8 cellular contexts compared by ENCODE assay signal in genomic region chr13:110915057-110915873, GRCh38. TPM values are rescaled to one million over a fixed set of nuclear protein-coding genes. Genes with fewer than 3 reads are reported as not detected.
DNase-seq lines count a peak whose midpoint lies in the region; ATAC-seq and TF ChIP-seq lines count a peak whose summit lies in the region.

Gene ANKRD10 (minus strand): TSS chr13:110915069. CDS start chr13:110914934, 135 bp downstream.

- ATAC-seq in CD4-positive, CD25-positive, alpha-beta regulatory T cell (ENCODE audit: low read depth in 2 of 2): peak; percentile 75 to 77
- ATAC-seq in GM19397 (IDR thresholded peaks at IDR 0.05; ENCODE audit: unreplicated experiment) (peak; percentile 72), HG03571 (IDR thresholded peaks at IDR 0.05; ENCODE audit: unreplicated experiment) (peak; percentile 74)

- H3K27me3 Mint-ChIP-seq in CD4-positive, CD25-positive, alpha-beta regulatory T cell: peaks cover under 1% of the 10 kb centered on the region

- peak within 1 kb of the TSS; percentile 96 for H3K4me3 ChIP-seq in CD4-positive, CD25-positive, alpha-beta regulatory T cell (ENCODE audit: low read depth, low read length)
- peak within 1 kb of the TSS; percentile 69 to 87 (median 78) for H3K4me3 ChIP-seq in liver (ENCODE audit: low read depth in 1 of 3, low read length in 3 of 3)

- peak within 1 kb of the TSS; percentile 90 to 98 (median 94) for H3K4me3 Mint-ChIP-seq in CD4-positive, CD25-positive, alpha-beta regulatory T cell

- peaks cover 38 to 50% (median 43%) of the 10 kb centered on the region in 4 donors for H3K4me1 Mint-ChIP-seq in CD4-positive, CD25-positive, alpha-beta regulatory T cell

- no peaks in the 10 kb centered on the region for H3K9me3 ChIP-seq in CD4-positive, CD25-positive, alpha-beta regulatory T cell (ENCODE audit: control insufficient read depth in 2 of 2, low read length in 2 of 2)
- H3K9me3 ChIP-seq in liver (ENCODE audit: control insufficient read depth in 4 of 4, low read length in 3 of 4): no peaks in the 10 kb centered on the region

- H3K4me1 ChIP-seq in CD4-positive, CD25-positive, alpha-beta regulatory T cell (ENCODE audit: control insufficient read depth, insufficient read depth, low read length, poor library complexity, severe bottlenecking): peaks cover 39% of the 10 kb centered on the region
- H3K4me1 ChIP-seq in liver (ENCODE audit: control insufficient read depth in 4 of 4, insufficient read depth in 4 of 4, low read length in 3 of 4): peaks cover 8 to 33% (median 15%) of the 10 kb centered on the region in 4 donors

- peak; percentile 91 to 96 (median 91) for DNase-seq in CD4-positive, CD25-positive, alpha-beta regulatory T cell
- DNase-seq in NCI-H774 (lab: John Stamatoyannopoulos, UW): peak; percentile 100
- DNase-seq in activated CD4-positive, alpha-beta T cell treated with anti-CD3 and anti-CD28 coated beads, Interleukin-2, amount 50 U/mL, for 4 hours: peak; percentile 87 to 88
- peak; percentile 99 for DNase-seq in dermis blood vessel endothelial cell
- peak; percentile 97 for DNase-seq in stimulated activated CD4-positive, alpha-beta T cell treated with anti-CD3 and anti-CD28 coated beads, Interleukin-4, amount 100 ng/mL, for 24 hours

- H3K9me3 Mint-ChIP-seq in CD4-positive, CD25-positive, alpha-beta regulatory T cell: no peaks in the 10 kb centered on the region

- peak within 1 kb of the TSS; percentile 89 to 96 (median 95) for H3K27ac Mint-ChIP-seq in CD4-positive, CD25-positive, alpha-beta regulatory T cell

- H3K27me3 ChIP-seq in CD4-positive, CD25-positive, alpha-beta regulatory T cell (ENCODE audit: control insufficient read depth, insufficient read depth, low read length): no peaks in the 10 kb centered on the region
- H3K27me3 ChIP-seq in liver (ENCODE audit: control insufficient read depth in 4 of 4, insufficient read depth in 4 of 4, low read length in 3 of 4): no peaks in the 10 kb centered on the region

- peaks cover 2% of the 10 kb centered on the region for H3K36me3 ChIP-seq in CD4-positive, CD25-positive, alpha-beta regulatory T cell (ENCODE audit: control insufficient read depth, insufficient read depth, low read length)
- H3K36me3 ChIP-seq in liver (ENCODE audit: control insufficient read depth in 4 of 4, insufficient read depth in 3 of 4, low read depth in 1 of 4, low read length in 3 of 4): no peaks in the 10 kb centered on the region

- H3K36me3 Mint-ChIP-seq in CD4-positive, CD25-positive, alpha-beta regulatory T cell: no peaks in the 10 kb centered on the region

- WGBS in liver: under 1% methylated on average over 81 of the region's 81 CpGs

- H3K27ac ChIP-seq in CD4-positive, CD25-positive, alpha-beta regulatory T cell (ENCODE audit: insufficient read depth, low read length, poor library complexity, severe bottlenecking): peak within 1 kb of the TSS; percentile 90
- H3K27ac ChIP-seq in liver (ENCODE audit: low read depth in 1 of 2, low read length in 2 of 2): peak within 1 kb of the TSS; percentile 99 to 100

- H3K9ac ChIP-seq in liver (ENCODE audit: low read depth in 1 of 2, low read length in 2 of 2): peak within 1 kb of the TSS; percentile 96 to 98

- peak; percentile 68 to 73 for TF ChIP-seq RAD21 in liver (IDR thresholded peaks at IDR 0.05)

- peak; percentile 91 for TF ChIP-seq CTCF in liver (IDR thresholded peaks at IDR 0.05; ENCODE audit: low read depth, low read length, missing input control)

TF ChIP-seq in liver, 16 proteins besides CTCF, POLR2A, EP300 and RAD21:
- TF ChIP-seq HNF4A (conservative IDR thresholded peaks at IDR 0.05) (peak; percentile 54 to 58), MAX (IDR thresholded peaks at IDR 0.05) (no peak), GABPA (IDR thresholded peaks at IDR 0.05 in 1 of 2, conservative IDR thresholded peaks at IDR 0.05 in 1 of 2) (no peak), YY1 (IDR thresholded peaks at IDR 0.05) (no peak), JUND (IDR thresholded peaks at IDR 0.05) (peak in 1 of 2 donors; percentile 50), RXRA (IDR thresholded peaks at IDR 0.05) (peak; percentile 30 to 48), TAF1 (conservative IDR thresholded peaks at IDR 0.05) (no peak), NR2F2 (IDR thresholded peaks at IDR 0.05) (peak; percentile 7), SP1 (IDR thresholded peaks at IDR 0.05) (peak; percentile 79), ZBTB33 (IDR thresholded peaks at IDR 0.05) (no peak), FOXA2 (IDR thresholded peaks at IDR 0.05) (no peak), FOXA1 (IDR thresholded peaks at IDR 0.05) (peak; percentile 26), REST (IDR thresholded peaks at IDR 0.05) (no peak)

RNA-seq across cellular contexts. Expression of gene ANKRD10, which starts in this region (rescaled TPM):
- 139 TPM for total RNA-seq in CD4-positive, CD25-positive, alpha-beta regulatory T cell
- 10 to 100 TPM; 66.5 to 82.9 (median 74.9) TPM for polyA plus RNA-seq in CD4-positive, CD25-positive, alpha-beta regulatory T cell
- total RNA-seq in dermis blood vessel endothelial cell (52.6 and 92.2 TPM in 2 replicates), liver (10 to 100 TPM; 44.1 to 74.1 TPM)
- polyA plus RNA-seq in liver: 10 to 100 TPM; 18.8 to 61.7 TPM

Comparison
In these comparisons a context has a peak if more than half of its experiments do, and no peak if none do; other contexts are left out.
1. Peak in every context shown above with its lines: DNase-seq, ATAC-seq, H3K4me3 ChIP-seq and H3K27ac ChIP-seq.